Comparison of ENCODE assay signal across 1 cellular context in the genomic region with DNA sequence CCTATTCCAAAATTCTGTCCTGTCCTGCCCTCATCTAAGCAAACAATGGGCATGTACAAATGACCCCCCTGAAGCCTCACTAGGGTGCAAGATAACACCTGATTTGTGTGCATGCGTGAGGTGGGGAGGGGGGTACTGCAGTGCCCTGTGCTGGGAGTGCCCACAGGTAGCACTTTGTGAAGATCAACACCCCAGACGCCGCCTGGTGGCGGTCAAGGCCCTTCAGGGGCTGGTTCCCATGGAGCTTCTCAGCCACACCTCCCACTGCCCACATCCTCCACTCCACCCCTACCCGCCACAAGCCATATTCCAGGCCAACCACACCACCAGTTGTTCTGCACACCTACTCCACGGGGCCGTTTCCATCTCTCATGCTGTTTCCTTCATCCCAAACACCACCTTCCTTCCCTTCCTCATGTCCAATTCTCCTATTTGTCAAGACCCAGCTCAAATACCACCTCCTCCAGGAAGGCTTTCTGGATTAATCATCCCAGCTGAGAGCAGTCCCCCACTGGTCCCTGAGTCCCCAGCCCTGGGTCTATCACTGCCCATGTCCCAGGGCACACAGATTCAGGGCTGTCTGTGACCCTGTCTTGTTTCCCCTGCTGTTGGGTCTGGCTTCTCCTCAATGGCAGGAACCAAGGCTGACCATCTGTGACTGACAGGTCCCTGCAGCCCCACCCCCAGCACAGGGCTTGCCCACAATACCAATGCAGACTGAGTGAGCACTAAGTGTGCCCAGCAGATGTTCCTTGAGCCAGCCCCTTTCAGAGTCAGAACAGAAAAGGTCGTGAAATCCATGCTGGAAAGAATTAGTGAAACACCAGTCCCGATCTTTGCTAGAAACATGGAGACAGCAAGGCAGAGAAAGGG.
TF ChIP-seq lines count a peak whose summit lies in the region.

No MANE protein-coding gene starts in this region.

TF ChIP-seq in K562, 482 proteins besides CTCF, POLR2A, EP300 and RAD21 (continued from another document):
- peak; percentile 91 for TF ChIP-seq ZFP36 (IDR thresholded peaks at IDR 0.05; ENCODE audit: low read depth, low read length, partially characterized antibody)
- TF ChIP-seq ELF4 (CRISPR knock-in tag; IDR thresholded peaks at IDR 0.05) = no peak
- TF ChIP-seq, protein P1, sequence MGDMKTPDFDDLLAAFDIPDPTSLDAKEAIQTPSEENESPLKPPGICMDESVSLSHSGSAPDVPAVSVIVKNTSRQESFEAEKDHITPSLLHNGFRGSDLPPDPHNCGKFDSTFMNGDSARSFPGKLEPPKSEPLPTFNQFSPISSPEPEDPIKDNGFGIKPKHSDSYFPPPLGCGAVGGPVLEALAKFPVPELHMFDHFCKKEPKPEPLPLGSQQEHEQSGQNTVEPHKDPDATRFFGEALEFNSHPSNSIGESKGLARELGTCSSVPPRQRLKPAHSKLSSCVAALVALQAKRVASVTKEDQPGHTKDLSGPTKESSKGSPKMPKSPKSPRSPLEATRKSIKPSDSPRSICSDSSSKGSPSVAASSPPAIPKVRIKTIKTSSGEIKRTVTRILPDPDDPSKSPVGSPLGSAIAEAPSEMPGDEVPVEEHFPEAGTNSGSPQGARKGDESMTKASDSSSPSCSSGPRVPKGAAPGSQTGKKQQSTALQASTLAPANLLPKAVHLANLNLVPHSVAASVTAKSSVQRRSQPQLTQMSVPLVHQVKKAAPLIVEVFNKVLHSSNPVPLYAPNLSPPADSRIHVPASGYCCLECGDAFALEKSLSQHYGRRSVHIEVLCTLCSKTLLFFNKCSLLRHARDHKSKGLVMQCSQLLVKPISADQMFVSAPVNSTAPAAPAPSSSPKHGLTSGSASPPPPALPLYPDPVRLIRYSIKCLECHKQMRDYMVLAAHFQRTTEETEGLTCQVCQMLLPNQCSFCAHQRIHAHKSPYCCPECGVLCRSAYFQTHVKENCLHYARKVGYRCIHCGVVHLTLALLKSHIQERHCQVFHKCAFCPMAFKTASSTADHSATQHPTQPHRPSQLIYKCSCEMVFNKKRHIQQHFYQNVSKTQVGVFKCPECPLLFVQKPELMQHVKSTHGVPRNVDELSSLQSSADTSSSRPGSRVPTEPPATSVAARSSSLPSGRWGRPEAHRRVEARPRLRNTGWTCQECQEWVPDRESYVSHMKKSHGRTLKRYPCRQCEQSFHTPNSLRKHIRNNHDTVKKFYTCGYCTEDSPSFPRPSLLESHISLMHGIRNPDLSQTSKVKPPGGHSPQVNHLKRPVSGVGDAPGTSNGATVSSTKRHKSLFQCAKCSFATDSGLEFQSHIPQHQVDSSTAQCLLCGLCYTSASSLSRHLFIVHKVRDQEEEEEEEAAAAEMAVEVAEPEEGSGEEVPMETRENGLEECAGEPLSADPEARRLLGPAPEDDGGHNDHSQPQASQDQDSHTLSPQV (IDR thresholded peaks at IDR 0.05) = no peak
- TF ChIP-seq, protein P2, sequence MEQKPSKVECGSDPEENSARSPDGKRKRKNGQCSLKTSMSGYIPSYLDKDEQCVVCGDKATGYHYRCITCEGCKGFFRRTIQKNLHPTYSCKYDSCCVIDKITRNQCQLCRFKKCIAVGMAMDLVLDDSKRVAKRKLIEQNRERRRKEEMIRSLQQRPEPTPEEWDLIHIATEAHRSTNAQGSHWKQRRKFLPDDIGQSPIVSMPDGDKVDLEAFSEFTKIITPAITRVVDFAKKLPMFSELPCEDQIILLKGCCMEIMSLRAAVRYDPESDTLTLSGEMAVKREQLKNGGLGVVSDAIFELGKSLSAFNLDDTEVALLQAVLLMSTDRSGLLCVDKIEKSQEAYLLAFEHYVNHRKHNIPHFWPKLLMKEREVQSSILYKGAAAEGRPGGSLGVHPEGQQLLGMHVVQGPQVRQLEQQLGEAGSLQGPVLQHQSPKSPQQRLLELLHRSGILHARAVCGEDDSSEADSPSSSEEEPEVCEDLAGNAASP (IDR thresholded peaks at IDR 0.05) = no peak
- TF ChIP-seq SMC3 (conservative IDR thresholded peaks at IDR 0.05; ENCODE audit: insufficient read depth, low read depth, low read length) = 0 out of 2 replicates have a peak, but pooled peaks have one; percentile 16
- TF ChIP-seq EHMT2 (IDR thresholded peaks at IDR 0.05) = no peak
- TF ChIP-seq KAT7 (CRISPR knock-in tag; IDR thresholded peaks at IDR 0.05; ENCODE audit: borderline replicate concordance) = no peak
- TF ChIP-seq PURB (CRISPR knock-in tag; IDR thresholded peaks at IDR 0.05; ENCODE audit: low read depth) = no peak
- TF ChIP-seq, protein P3, sequence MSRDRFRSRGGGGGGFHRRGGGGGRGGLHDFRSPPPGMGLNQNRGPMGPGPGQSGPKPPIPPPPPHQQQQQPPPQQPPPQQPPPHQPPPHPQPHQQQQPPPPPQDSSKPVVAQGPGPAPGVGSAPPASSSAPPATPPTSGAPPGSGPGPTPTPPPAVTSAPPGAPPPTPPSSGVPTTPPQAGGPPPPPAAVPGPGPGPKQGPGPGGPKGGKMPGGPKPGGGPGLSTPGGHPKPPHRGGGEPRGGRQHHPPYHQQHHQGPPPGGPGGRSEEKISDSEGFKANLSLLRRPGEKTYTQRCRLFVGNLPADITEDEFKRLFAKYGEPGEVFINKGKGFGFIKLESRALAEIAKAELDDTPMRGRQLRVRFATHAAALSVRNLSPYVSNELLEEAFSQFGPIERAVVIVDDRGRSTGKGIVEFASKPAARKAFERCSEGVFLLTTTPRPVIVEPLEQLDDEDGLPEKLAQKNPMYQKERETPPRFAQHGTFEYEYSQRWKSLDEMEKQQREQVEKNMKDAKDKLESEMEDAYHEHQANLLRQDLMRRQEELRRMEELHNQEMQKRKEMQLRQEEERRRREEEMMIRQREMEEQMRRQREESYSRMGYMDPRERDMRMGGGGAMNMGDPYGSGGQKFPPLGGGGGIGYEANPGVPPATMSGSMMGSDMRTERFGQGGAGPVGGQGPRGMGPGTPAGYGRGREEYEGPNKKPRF (IDR thresholded peaks at IDR 0.05; ENCODE audit: low read depth, low read length) = no peak
- TF ChIP-seq ZNF23 (CRISPR knock-in tag; IDR thresholded peaks at IDR 0.05) = no peak
- no peak for TF ChIP-seq RHOXF2B (CRISPR knock-in tag; conservative IDR thresholded peaks at IDR 0.05)
- TF ChIP-seq, protein P4, sequence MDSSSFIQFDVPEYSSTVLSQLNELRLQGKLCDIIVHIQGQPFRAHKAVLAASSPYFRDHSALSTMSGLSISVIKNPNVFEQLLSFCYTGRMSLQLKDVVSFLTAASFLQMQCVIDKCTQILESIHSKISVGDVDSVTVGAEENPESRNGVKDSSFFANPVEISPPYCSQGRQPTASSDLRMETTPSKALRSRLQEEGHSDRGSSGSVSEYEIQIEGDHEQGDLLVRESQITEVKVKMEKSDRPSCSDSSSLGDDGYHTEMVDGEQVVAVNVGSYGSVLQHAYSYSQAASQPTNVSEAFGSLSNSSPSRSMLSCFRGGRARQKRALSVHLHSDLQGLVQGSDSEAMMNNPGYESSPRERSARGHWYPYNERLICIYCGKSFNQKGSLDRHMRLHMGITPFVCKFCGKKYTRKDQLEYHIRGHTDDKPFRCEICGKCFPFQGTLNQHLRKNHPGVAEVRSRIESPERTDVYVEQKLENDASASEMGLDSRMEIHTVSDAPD (CRISPR knock-in tag; IDR thresholded peaks at IDR 0.05) = no peak
TF ChIP-seq in K562: peak in this region for 4.
